31 cellular contexts compared by ENCODE assay signal in genomic region chr6:125217369-125217768, GRCh38.
DNase-seq lines count a peak whose midpoint lies in the region; ATAC-seq, FAIRE-seq and TF ChIP-seq lines count a peak whose summit lies in the region.
"Had no signal": no experiment of that assay in that cellular context is flagged by ENCODE, and none has a peak within 500 bp of the region (broad histone marks: within the 10 kb centered on the region; RNA-seq: fewer than 3 reads in every experiment).

No MANE protein-coding gene starts in this region.

- CTCF ChIA-PET in HEK293 (lab: Yijun Ruan, JAX) = interaction anchor here (0.6 kb wide), 1 partner anchor 68 kb away, joined by 3 read pairs; no protein-coding TSS in a partner anchor

- FAIRE-seq in RCC 7860 (lab: Jason Lieb, UNC) = no peak
- FAIRE-seq: A204.1, A549, D721Med had no signal

- H3K27ac ChIP-seq in HEK293 (ENCODE audit: extremely low read depth, low read depth, low read length) (no peak overlapping the region), gastrocnemius medialis (peak overlapping the region in 3 of 4 donors; percentile 79 to 90 (median 86))
- H3K27ac ChIP-seq: 22Rv1; A549; BLaER1; BLaER1 treated with 17β-estradiol and CSF1 and Interleukin-3, amounts not matched to agents 10 nM and 100 nM; C4-2B had no signal

- TF ChIP-seq POLR2A in gastrocnemius medialis (IDR thresholded peaks at IDR 0.05) = no peak

- H3K4me3 ChIP-seq in HEK293 (ENCODE audit: low read depth, low read length) (no peak overlapping the region), gastrocnemius medialis (no peak overlapping the region)
- H3K4me3 ChIP-seq: A549; BLaER1; BLaER1 treated with 17β-estradiol and CSF1 and Interleukin-3, amounts not matched to agents 10 nM and 100 nM had no signal

- no peaks in the 10 kb centered on the region for H3K27me3 ChIP-seq in gastrocnemius medialis
- H3K27me3 ChIP-seq: BLaER1; BLaER1 treated with 17β-estradiol and CSF1 and Interleukin-3, amounts not matched to agents 10 nM and 100 nM had no signal

- H3K36me3 ChIP-seq in HEK293 (ENCODE audit: control insufficient read depth in 2 of 2, insufficient read depth in 1 of 2, low read length in 2 of 2) = peaks cover 0 to 3% of the 10 kb centered on the region in 2 experiments; a peak in 1 of 3 replicates
- no peaks in the 10 kb centered on the region for H3K36me3 ChIP-seq in gastrocnemius medialis
- H3K36me3 ChIP-seq: BE2C; BLaER1; BLaER1 treated with 17β-estradiol and CSF1 and Interleukin-3, amounts not matched to agents 10 nM and 100 nM had no signal

- TF ChIP-seq CTCF in HEK293 (tag by site-specific recombination; IDR thresholded peaks at IDR 0.05) (no peak), gastrocnemius medialis (IDR thresholded peaks at IDR 0.05 in 4 of 5, conservative IDR thresholded peaks at IDR 0.05 in 1 of 5) (no peak)

- intact Hi-C loops in gastrocnemius medialis (cut with DNase I; ENCODE audit: low total_unique reads) = no loop called here

- in situ Hi-C loops in gastrocnemius medialis (cut with MboI; ENCODE audit: low sequenced_read_pairs in 4 of 4) = no loop called here

- H3K9me3 ChIP-seq in HEK293 (ENCODE audit: control insufficient read depth, insufficient read depth, low read depth, low read length) (no peaks in the 10 kb centered on the region), gastrocnemius medialis (no peaks in the 10 kb centered on the region)
- H3K9me3 ChIP-seq: A549; BE2C; BLaER1; BLaER1 treated with 17β-estradiol and CSF1 and Interleukin-3, amounts not matched to agents 10 nM and 100 nM; Caco-2 had no signal

- POLR2A ChIA-PET in HEK293 (lab: Yijun Ruan, JAX) = no interaction called here

- DNase-seq in gastrocnemius medialis (no peak), RCC 7860 (ENCODE audit: low spot score) (no peak), UCSD-AML1 (lab: John Stamatoyannopoulos, UW; ENCODE audit: unreplicated experiment) (no peak)
- DNase-seq: 8988T; ACHN; AML-193; BE2C; C1 segment of cervical spinal cord; Caco-2; Calu3; CD4-positive, alpha-beta memory T cell; CD4-positive, alpha-beta T cell; CD4-positive, CD25-positive, alpha-beta regulatory T cell; CD8-positive, alpha-beta memory T cell; CD8-positive, alpha-beta T cell; COR-L47; DMS 273 treated with DMSO at 0.1 percent for 48 hours; DMS153; DMS53; DMS79; DMS79 treated with DMSO at 0.1 percent for 48 hours; DND-41; EL had no signal

- no peak for ATAC-seq in gastrocnemius medialis
- ATAC-seq: A549; CD8-positive, alpha-beta T cell had no signal

- H3K4me1 ChIP-seq in HEK293 (ENCODE audit: control insufficient read depth, insufficient read depth, low read length) = no peaks in the 10 kb centered on the region
- peaks cover 78 to 83% of the 10 kb centered on the region in 2 donors for H3K4me1 ChIP-seq in gastrocnemius medialis
- H3K4me1 ChIP-seq: BE2C; BLaER1; BLaER1 treated with 17β-estradiol and CSF1 and Interleukin-3, amounts not matched to agents 10 nM and 100 nM had no signal

TF ChIP-seq in HEK293, 187 proteins besides CTCF, POLR2A, EP300 and RAD21:
- TF ChIP-seq ZNF76 (tag by site-specific recombination; IDR thresholded peaks at IDR 0.05; ENCODE audit: borderline replicate concordance, low read depth) = no peak
- TF ChIP-seq SP3 (tag by site-specific recombination; IDR thresholded peaks at IDR 0.05) = no peak
- TF ChIP-seq ZNF610 (tag by site-specific recombination; IDR thresholded peaks at IDR 0.05; ENCODE audit: borderline replicate concordance) = peak; percentile 96
